Comparison of ENCODE assay signal across 1 cellular context in genomic region chr6:34894693-34895092, GRCh38.
A peak's percentile ranks its signal among the peaks of the same experiment; 100 is the strongest.
TF ChIP-seq lines count a peak whose summit lies in the region.

No MANE protein-coding gene starts in this region.

TF ChIP-seq in K562, 482 proteins besides CTCF, POLR2A, EP300 and RAD21 (continued from another document):
- no peak for TF ChIP-seq ZFP30 (CRISPR knock-in tag; IDR thresholded peaks at IDR 0.05; ENCODE audit: borderline replicate concordance)
- no peak for TF ChIP-seq KLF13 (tag; IDR thresholded peaks at IDR 0.05; ENCODE audit: borderline replicate concordance, low read depth)
- no peak for TF ChIP-seq ZBED1 (IDR thresholded peaks at IDR 0.05)
- peak; percentile 56; the same call in 1 of the 2 replicates for TF ChIP-seq SPI1 (IDR thresholded peaks at IDR 0.05; ENCODE audit: borderline replicate concordance, low read depth, low read length)
- TF ChIP-seq CCNT2 (IDR thresholded peaks at IDR 0.05; ENCODE audit: borderline replicate concordance, extremely low read depth, insufficient read length, low read depth, low read length) = no peak
- TF ChIP-seq ADNP (tag; IDR thresholded peaks at IDR 0.05) = no peak
